Comparison of ENCODE assay signal across 1 cellular context in the genomic region with DNA sequence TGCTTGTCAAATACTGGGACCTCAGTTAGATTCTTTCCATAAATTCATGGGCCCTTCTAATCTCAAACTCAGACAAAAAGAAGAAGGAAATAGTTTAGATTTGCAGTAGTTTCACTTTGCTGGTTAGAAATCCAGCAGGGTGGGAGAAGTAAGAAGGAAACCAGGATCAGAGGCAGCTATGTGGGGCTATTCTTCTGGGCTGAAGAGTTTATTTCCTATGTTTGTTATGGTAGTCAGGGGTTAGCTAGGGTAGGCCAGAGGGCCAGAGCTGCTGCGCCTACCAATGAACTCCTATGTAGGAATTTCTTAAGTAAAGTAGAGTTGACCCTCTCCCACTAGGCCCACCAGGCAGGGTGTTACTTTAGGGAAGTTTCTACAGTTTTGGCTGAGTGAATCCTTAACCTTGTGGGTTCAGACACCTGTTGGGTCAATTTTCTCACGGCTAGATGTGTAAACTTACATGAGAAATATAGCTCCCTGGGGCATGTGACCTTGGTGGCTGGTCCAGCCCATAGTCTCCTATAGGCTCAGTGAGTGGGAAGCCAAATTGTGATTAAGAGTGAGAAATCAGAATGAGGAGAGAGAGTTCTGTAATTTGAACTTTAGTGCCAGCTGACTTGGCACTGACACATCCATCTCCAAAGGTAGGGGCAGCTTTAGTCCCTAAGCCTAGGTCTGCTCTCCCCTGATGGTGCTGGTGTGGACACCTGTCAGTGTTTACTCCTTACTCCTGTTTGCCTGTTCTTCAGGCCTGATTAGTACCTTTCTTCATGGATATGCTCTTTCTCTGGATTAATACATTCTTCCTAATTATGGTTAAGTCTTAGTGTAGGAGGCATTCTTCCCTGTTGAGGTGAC.
TF ChIP-seq lines count a peak whose summit lies in the region.

No MANE protein-coding gene starts in this region.

TF ChIP-seq in HepG2, 621 proteins besides CTCF, POLR2A, EP300 and RAD21:
- TF ChIP-seq, protein P1, sequence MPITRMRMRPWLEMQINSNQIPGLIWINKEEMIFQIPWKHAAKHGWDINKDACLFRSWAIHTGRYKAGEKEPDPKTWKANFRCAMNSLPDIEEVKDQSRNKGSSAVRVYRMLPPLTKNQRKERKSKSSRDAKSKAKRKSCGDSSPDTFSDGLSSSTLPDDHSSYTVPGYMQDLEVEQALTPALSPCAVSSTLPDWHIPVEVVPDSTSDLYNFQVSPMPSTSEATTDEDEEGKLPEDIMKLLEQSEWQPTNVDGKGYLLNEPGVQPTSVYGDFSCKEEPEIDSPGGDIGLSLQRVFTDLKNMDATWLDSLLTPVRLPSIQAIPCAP (CRISPR knock-in tag; IDR thresholded peaks at IDR 0.05; ENCODE audit: low read depth): no peak
- TF ChIP-seq TAF1 (CRISPR knock-in tag; IDR thresholded peaks at IDR 0.05) (no peak), EZH2 (conservative IDR thresholded peaks at IDR 0.05; ENCODE audit: low read depth, low read length) (no peak), ZNF296 (CRISPR knock-in tag; conservative IDR thresholded peaks at IDR 0.05) (no peak), FOXO1 (CRISPR knock-in tag; IDR thresholded peaks at IDR 0.05) (no peak), HNRNPK (IDR thresholded peaks at IDR 0.05; ENCODE audit: low read depth, low read length, poor library complexity, severe bottlenecking) (no peak), ZNF564 (CRISPR knock-in tag; IDR thresholded peaks at IDR 0.05) (no peak)
- TF ChIP-seq, protein P2, sequence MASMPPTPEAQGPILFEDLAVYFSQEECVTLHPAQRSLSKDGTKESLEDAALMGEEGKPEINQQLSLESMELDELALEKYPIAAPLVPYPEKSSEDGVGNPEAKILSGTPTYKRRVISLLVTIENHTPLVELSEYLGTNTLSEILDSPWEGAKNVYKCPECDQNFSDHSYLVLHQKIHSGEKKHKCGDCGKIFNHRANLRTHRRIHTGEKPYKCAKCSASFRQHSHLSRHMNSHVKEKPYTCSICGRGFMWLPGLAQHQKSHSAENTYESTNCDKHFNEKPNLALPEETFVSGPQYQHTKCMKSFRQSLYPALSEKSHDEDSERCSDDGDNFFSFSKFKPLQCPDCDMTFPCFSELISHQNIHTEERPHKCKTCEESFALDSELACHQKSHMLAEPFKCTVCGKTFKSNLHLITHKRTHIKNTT (CRISPR knock-in tag; IDR thresholded peaks at IDR 0.05): no peak
